Comparison of ENCODE assay signal across 7 cellular contexts in the genomic region with DNA sequence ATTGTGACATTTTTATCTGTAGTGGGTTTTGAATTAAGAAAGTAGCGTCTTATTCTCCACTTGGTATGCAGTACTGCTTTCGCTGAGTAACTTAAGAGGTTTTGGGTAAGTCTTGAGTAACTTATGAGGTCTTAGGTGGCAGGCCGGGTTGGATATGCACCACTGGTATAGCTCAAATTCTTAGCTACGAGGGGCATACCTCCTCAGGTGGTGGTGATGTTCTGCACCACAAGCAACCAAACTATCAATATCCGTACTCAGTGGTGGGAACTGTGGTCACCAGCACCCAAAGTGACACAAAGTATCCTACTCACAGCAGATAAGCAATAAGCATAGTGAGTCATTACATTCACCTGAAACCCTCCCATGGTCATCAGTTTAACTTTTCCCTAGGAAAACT.
"Had no signal": no experiment of that assay in that cellular context is flagged by ENCODE, and none has a peak within 500 bp of the region (broad histone marks: within the 10 kb centered on the region; RNA-seq: fewer than 3 reads in every experiment).

No MANE protein-coding gene starts in this region.

- ATAC-seq: GM23338 had no signal

- H3K4me2 ChIP-seq: GM23338 had no signal

- DNase-seq: H9, HCEC 1CT, IMR-90 had no signal

- H3K4me3 Mint-ChIP-seq: GM23338, H9 had no signal

- H3K4me3 ChIP-seq: GM23338 had no signal

- H2AFZ ChIP-seq: GM23338 had no signal

- H3K27ac Mint-ChIP-seq: GM23338, H9 had no signal

- H3K4me1 Mint-ChIP-seq: GM23338, H9 had no signal

- FAIRE-seq: H1, H54, HTR-8/SVneo had no signal

- H3K9me3 Mint-ChIP-seq: GM23338, H9 had no signal
